9 cellular contexts compared by ENCODE assay signal in genomic region chr17:43943769-43944418, GRCh38. TPM values are rescaled to one million over a fixed set of nuclear protein-coding genes. Genes with fewer than 3 reads are reported as not detected.
DNase-seq lines count a peak whose midpoint lies in the region; ATAC-seq and TF ChIP-seq lines count a peak whose summit lies in the region.
"Had no signal": no experiment of that assay in that cellular context is flagged by ENCODE, and none has a peak within 500 bp of the region (broad histone marks: within the 10 kb centered on the region; RNA-seq: fewer than 3 reads in every experiment).

No MANE protein-coding gene starts in this region.

- H3K27ac ChIP-seq in cardiac muscle cell, result no peak overlapping the region
- H3K27ac ChIP-seq in psoas muscle, result no peak overlapping the region
- no peak overlapping the region for H3K27ac ChIP-seq in vagina
- H3K27ac ChIP-seq: BLaER1 had no signal

- H3K4me3 ChIP-seq in cardiac muscle cell (no peak overlapping the region), psoas muscle (no peak overlapping the region), vagina (no peak overlapping the region)
- H3K4me3 ChIP-seq: BLaER1 had no signal

- no peaks in the 10 kb centered on the region for H3K4me1 ChIP-seq in cardiac muscle cell (ENCODE audit: low read depth)
- H3K4me1 ChIP-seq in psoas muscle, result no peaks in the 10 kb centered on the region
- H3K4me1 ChIP-seq in vagina, result no peaks in the 10 kb centered on the region

- TF ChIP-seq CTCF in cardiac muscle cell (IDR thresholded peaks at IDR 0.05; ENCODE audit: low read depth, low read length) (peak; percentile 91), psoas muscle (IDR thresholded peaks at IDR 0.05) (peak; percentile 91), vagina (IDR thresholded peaks at IDR 0.05) (peak; percentile 62 to 95 (median 77))

- DNase-seq in NCI-H1436 (lab: John Stamatoyannopoulos, UW) (peak; percentile 84), NCI-H1436 treated with DMSO at 0.1 percent for 48 hours (lab: John Stamatoyannopoulos, UW) (no peak), NCI-H1105 (lab: John Stamatoyannopoulos, UW) (peak; percentile 48), T follicular helper cell (ENCODE audit: low read depth) (peak; percentile 63), cardiac muscle cell (ENCODE audit: low read depth in 1 of 2, low spot score in 1 of 2) (peak; percentile 87 to 91), psoas muscle (peak; percentile 83 to 90), vagina (ENCODE audit: extremely low spot score in 2 of 2) (no peak)
- DNase-seq in activated naive CD8-positive, alpha-beta T cell treated with anti-CD3 and anti-CD28 coated beads for 36 hours, result peak; percentile 78

- intact Hi-C loops in psoas muscle (cut with DNase I) (loop anchor here (1.0 to 10.0 kb wide), 5 partner anchors 50 to 221 kb away; no protein-coding TSS in a partner anchor), vagina (cut with DNase I) (loop anchor here (5.0 to 10.0 kb wide), 2 partner anchors 53 to 221 kb away; no protein-coding TSS in a partner anchor)

- peaks cover 5% of the 10 kb centered on the region for H3K27me3 Mint-ChIP-seq in activated naive CD8-positive, alpha-beta T cell treated with anti-CD3 and anti-CD28 coated beads for 36 hours

- H3K27me3 ChIP-seq in cardiac muscle cell (peaks cover 1% of the 10 kb centered on the region), psoas muscle (ENCODE audit: insufficient read depth in 3 of 3, low read length in 2 of 3) (peaks cover 0 to 7% (median 3%) of the 10 kb centered on the region in 3 donors), vagina (no peaks in the 10 kb centered on the region)
- H3K27me3 ChIP-seq: BLaER1 had no signal

- no peak for TF ChIP-seq POLR2A in vagina (IDR thresholded peaks at IDR 0.05)

- peaks cover 5% of the 10 kb centered on the region for H3K4me1 Mint-ChIP-seq in activated naive CD8-positive, alpha-beta T cell treated with anti-CD3 and anti-CD28 coated beads for 36 hours

- 17 to 23% (median 19%) methylated on average over 8 of the region's 8 CpGs for WGBS in psoas muscle, 3 donors

- H3K9me3 ChIP-seq in cardiac muscle cell (ENCODE audit: low read depth) (no peaks in the 10 kb centered on the region), psoas muscle (no peaks in the 10 kb centered on the region), vagina (no peaks in the 10 kb centered on the region)
- H3K9me3 ChIP-seq: BLaER1 had no signal

- H3K4me3 Mint-ChIP-seq in activated naive CD8-positive, alpha-beta T cell treated with anti-CD3 and anti-CD28 coated beads for 36 hours, result no peak overlapping the region

- H3K36me3 Mint-ChIP-seq in activated naive CD8-positive, alpha-beta T cell treated with anti-CD3 and anti-CD28 coated beads for 36 hours, result no peaks in the 10 kb centered on the region

- no peak overlapping the region for H3K27ac Mint-ChIP-seq in activated naive CD8-positive, alpha-beta T cell treated with anti-CD3 and anti-CD28 coated beads for 36 hours

- peak; percentile 88 to 98 (median 92) for ATAC-seq in psoas muscle

- H3K36me3 ChIP-seq in cardiac muscle cell (no peaks in the 10 kb centered on the region), psoas muscle (ENCODE audit: insufficient read depth in 1 of 2, low read depth in 1 of 2) (no peaks in the 10 kb centered on the region), vagina (no peaks in the 10 kb centered on the region)
- H3K36me3 ChIP-seq: BLaER1 had no signal

- H3K9me3 Mint-ChIP-seq in activated naive CD8-positive, alpha-beta T cell treated with anti-CD3 and anti-CD28 coated beads for 36 hours, result no peaks in the 10 kb centered on the region

RNA-seq across cellular contexts. Expression of gene PPY, which starts 1.6 kb away (rescaled TPM):
- total RNA-seq in activated naive CD8-positive, alpha-beta T cell treated with anti-CD3 and anti-CD28 coated beads for 36 hours, result not detected
- not detected in 2 replicates for total RNA-seq in cardiac muscle cell
- polyA plus RNA-seq in cardiac muscle cell, result not detected in 2 replicates
- not detected for total RNA-seq in psoas muscle
- not detected for polyA plus RNA-seq in psoas muscle
- not detected for total RNA-seq in vagina

RNA-seq across cellular contexts. Expression of gene PYY, which starts 9.8 kb away (rescaled TPM):
- total RNA-seq in activated naive CD8-positive, alpha-beta T cell treated with anti-CD3 and anti-CD28 coated beads for 36 hours, result not detected
- total RNA-seq in cardiac muscle cell (not detected in 2 replicates), psoas muscle (not detected), vagina (not detected)
- polyA plus RNA-seq in cardiac muscle cell (0.77 TPM in 1 of 2 replicates, not detected in the other), psoas muscle (not detected)

RNA-seq across cellular contexts. Expression of gene MPP2, which starts 36.6 kb away (rescaled TPM):
- total RNA-seq in activated naive CD8-positive, alpha-beta T cell treated with anti-CD3 and anti-CD28 coated beads for 36 hours, result 1 to 10 TPM; 5.2 to 6.5 TPM
- 25.0 and 25.4 TPM in 2 replicates for total RNA-seq in cardiac muscle cell
- polyA plus RNA-seq in cardiac muscle cell, result 17.2 and 23.4 TPM in 2 replicates
- total RNA-seq in psoas muscle, result 1 to 10 TPM in 1 of 4 donors, under 1 TPM in 3; 0.42 to 1.6 (median 0.62) TPM
- polyA plus RNA-seq in psoas muscle, result under 1 TPM; 0.19 to 0.38 (median 0.21) TPM
- 7.6 TPM for total RNA-seq in vagina

Comparison
In these comparisons a context has a peak if more than half of its experiments do, and no peak if none do; other contexts are left out.
1. DNase-seq: peak in NCI-H1436 (single experiment), NCI-H1105 (single experiment), T follicular helper cell (single experiment), activated naive CD8-positive, alpha-beta T cell treated with anti-CD3 and anti-CD28 coated beads for 36 hours (single experiment), cardiac muscle cell (2 of 2) and psoas muscle (2 of 2); none in NCI-H1436 treated with DMSO at 0.1 percent for 48 hours (single experiment) and vagina (0 of 2).
2. Peak in every context shown above with its lines, with median percentiles within 50 percentile points of each other: CTCF ChIP-seq.